Comparison of ENCODE assay signal across 20 cellular contexts in the genomic region with DNA sequence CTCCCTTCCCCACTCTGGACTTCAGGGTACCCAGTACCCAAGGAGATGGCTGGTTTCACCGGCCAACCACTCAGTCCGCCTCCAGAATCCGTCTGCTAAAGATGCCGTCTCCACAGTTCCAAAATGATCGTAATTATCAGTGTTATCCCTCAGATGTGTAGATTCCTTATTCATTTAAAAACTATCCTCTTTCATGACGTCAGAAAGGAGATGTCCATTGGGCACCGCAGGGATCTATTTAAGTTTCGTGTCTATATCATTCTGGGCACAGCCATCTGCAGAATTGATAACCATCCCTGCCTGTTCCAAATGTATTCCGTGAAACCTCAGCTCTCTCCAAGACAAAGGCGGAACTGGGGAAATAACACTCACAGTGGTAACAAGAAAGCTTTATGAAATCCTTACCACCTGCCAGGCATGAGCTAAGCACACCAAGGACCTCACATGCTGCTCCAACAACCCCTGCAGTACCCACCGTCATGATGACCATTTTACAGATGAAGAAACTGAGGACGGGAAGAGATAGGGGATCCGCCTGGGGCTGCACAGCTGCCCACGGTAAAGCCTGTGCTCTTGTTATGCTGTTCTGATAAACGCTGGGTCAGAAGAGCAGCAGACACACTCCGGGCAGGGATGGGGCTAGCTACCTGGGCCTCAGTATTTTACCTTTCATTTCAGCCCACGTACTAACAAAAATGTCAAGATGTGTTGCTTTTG.
DNase-seq lines count a peak whose midpoint lies in the region; ATAC-seq and TF ChIP-seq lines count a peak whose summit lies in the region.
"Had no signal": no experiment of that assay in that cellular context is flagged by ENCODE, and none has a peak within 500 bp of the region (broad histone marks: within the 10 kb centered on the region; RNA-seq: fewer than 3 reads in every experiment).

No MANE protein-coding gene starts in this region.

- no peaks in the 10 kb centered on the region for H3K27me3 ChIP-seq in CD8-positive, alpha-beta T cell (ENCODE audit: insufficient read depth, low read length)
- H3K27me3 ChIP-seq in stomach: peaks cover 0 to 2% (median 0%) of the 10 kb centered on the region in 3 donors
- H3K27me3 ChIP-seq: Peyer's patch, spleen had no signal

- no peaks in the 10 kb centered on the region for H3K9me3 ChIP-seq in CD8-positive, alpha-beta T cell (ENCODE audit: low read length)
- H3K9me3 ChIP-seq in stomach: no peaks in the 10 kb centered on the region
- H3K9me3 ChIP-seq: A549, Peyer's patch, spleen had no signal

- intact Hi-C loops in CD8-positive, alpha-beta T cell (cut with DNase I, micrococcal nuclease): loop anchor here in 1 of 2 experiments (5.0 to 10.0 kb wide), 4 partner anchors 233 to 1577 kb away; no protein-coding TSS in a partner anchor
- intact Hi-C loops in activated T-helper 2 cell treated with anti-CD3 and anti-CD28 coated beads, Interferon-gamma antibody, Interleukin-2, Interleukin-4, amounts not matched to agents 10 μg/mL and 5 μg/mL and 100 μg/mL, durations not matched to agents 14 hours and 24 hours and 36 hours (cut with micrococcal nuclease): loop anchor here (10.0 kb wide), 1 partner anchor 1727 kb away; no protein-coding TSS in a partner anchor
- intact Hi-C loops in natural killer cell (cut with micrococcal nuclease): no loop called here
- intact Hi-C loops in stomach (cut with DNase I; ENCODE audit: low total_unique reads): no loop called here

- peaks cover 99% of the 10 kb centered on the region for H3K4me1 Mint-ChIP-seq in activated CD4-positive, alpha-beta T cell treated with anti-CD3 and anti-CD28 coated beads, Interleukin-2, amount 10 ng/mL, durations not matched to agents 7 days and 5 days
- peaks cover 98% of the 10 kb centered on the region for H3K4me1 Mint-ChIP-seq in CD8-positive, alpha-beta T cell (ENCODE audit: low read depth)
- H3K4me1 Mint-ChIP-seq in activated T-helper 2 cell treated with anti-CD3 and anti-CD28 coated beads, Interferon-gamma antibody, Interleukin-2, Interleukin-4, amounts not matched to agents 10 μg/mL and 5 μg/mL and 100 μg/mL, durations not matched to agents 14 hours and 24 hours and 36 hours (ENCODE audit: low read depth): peaks cover 78% of the 10 kb centered on the region
- peaks cover 77 to 86% of the 10 kb centered on the region in 2 donors for H3K4me1 Mint-ChIP-seq in natural killer cell
- H3K4me1 Mint-ChIP-seq: B cell had no signal

- no peaks in the 10 kb centered on the region for H3K27me3 Mint-ChIP-seq in activated CD4-positive, alpha-beta T cell treated with anti-CD3 and anti-CD28 coated beads, Interleukin-2, amount 10 ng/mL, durations not matched to agents 7 days and 5 days
- no peaks in the 10 kb centered on the region for H3K27me3 Mint-ChIP-seq in CD8-positive, alpha-beta T cell (ENCODE audit: low read depth)
- no peaks in the 10 kb centered on the region for H3K27me3 Mint-ChIP-seq in activated T-helper 2 cell treated with anti-CD3 and anti-CD28 coated beads, Interferon-gamma antibody, Interleukin-2, Interleukin-4, amounts not matched to agents 10 μg/mL and 5 μg/mL and 100 μg/mL, durations not matched to agents 14 hours and 24 hours and 36 hours (ENCODE audit: low read depth)
- H3K27me3 Mint-ChIP-seq in natural killer cell (ENCODE audit: low read depth in 2 of 2): no peaks in the 10 kb centered on the region
- H3K27me3 Mint-ChIP-seq: B cell had no signal

- ATAC-seq in CD8-positive, alpha-beta T cell: no peak
- ATAC-seq in natural killer cell (no peak), GM18858 (IDR thresholded peaks at IDR 0.05; ENCODE audit: unreplicated experiment) (no peak)
- ATAC-seq: A549 had no signal

- no peak for TF ChIP-seq EP300 in stomach (IDR thresholded peaks at IDR 0.05)

- TF ChIP-seq CTCF in CD8-positive, alpha-beta T cell (IDR thresholded peaks at IDR 0.05): no peak
- TF ChIP-seq CTCF in natural killer cell (IDR thresholded peaks at IDR 0.05): no peak
- no peak for TF ChIP-seq CTCF in stomach (IDR thresholded peaks at IDR 0.05)

- peaks cover 99% of the 10 kb centered on the region for H3K4me1 ChIP-seq in CD8-positive, alpha-beta T cell (ENCODE audit: insufficient read depth, low read length)
- H3K4me1 ChIP-seq in stomach: peaks cover 0 to 7% (median 0%) of the 10 kb centered on the region in 4 donors
- H3K4me1 ChIP-seq: A549 had no signal

- peaks cover 77% of the 10 kb centered on the region for H3K36me3 Mint-ChIP-seq in activated CD4-positive, alpha-beta T cell treated with anti-CD3 and anti-CD28 coated beads, Interleukin-2, amount 10 ng/mL, durations not matched to agents 7 days and 5 days (ENCODE audit: low read depth)
- peaks cover 81% of the 10 kb centered on the region for H3K36me3 Mint-ChIP-seq in CD8-positive, alpha-beta T cell
- peaks cover 55% of the 10 kb centered on the region for H3K36me3 Mint-ChIP-seq in activated T-helper 2 cell treated with anti-CD3 and anti-CD28 coated beads, Interferon-gamma antibody, Interleukin-2, Interleukin-4, amounts not matched to agents 10 μg/mL and 5 μg/mL and 100 μg/mL, durations not matched to agents 14 hours and 24 hours and 36 hours (ENCODE audit: low read depth)
- no peaks in the 10 kb centered on the region for H3K36me3 Mint-ChIP-seq in natural killer cell

- H3K9me3 Mint-ChIP-seq in activated CD4-positive, alpha-beta T cell treated with anti-CD3 and anti-CD28 coated beads, Interleukin-2, amount 10 ng/mL, durations not matched to agents 7 days and 5 days: no peaks in the 10 kb centered on the region
- H3K9me3 Mint-ChIP-seq in CD8-positive, alpha-beta T cell: no peaks in the 10 kb centered on the region
- H3K9me3 Mint-ChIP-seq in activated T-helper 2 cell treated with anti-CD3 and anti-CD28 coated beads, Interferon-gamma antibody, Interleukin-2, Interleukin-4, amounts not matched to agents 10 μg/mL and 5 μg/mL and 100 μg/mL, durations not matched to agents 14 hours and 24 hours and 36 hours: no peaks in the 10 kb centered on the region
- no peaks in the 10 kb centered on the region for H3K9me3 Mint-ChIP-seq in natural killer cell

- H3K4me3 ChIP-seq in CD8-positive, alpha-beta T cell (ENCODE audit: low read depth, low read length): peak overlapping the region; percentile 38
- no peak overlapping the region for H3K4me3 ChIP-seq in stomach
- H3K4me3 ChIP-seq: A549, lung, Peyer's patch, spleen had no signal

- H3K36me3 ChIP-seq in CD8-positive, alpha-beta T cell (ENCODE audit: insufficient read depth, low read length): peaks cover 8% of the 10 kb centered on the region
- H3K36me3 ChIP-seq in stomach: no peaks in the 10 kb centered on the region
- H3K36me3 ChIP-seq: Peyer's patch, spleen had no signal

- CTCF ChIA-PET in activated CD4-positive, alpha-beta T cell treated with anti-CD3 and anti-CD28 coated beads, Interleukin-2, amount 10 ng/mL, durations not matched to agents 7 days and 5 days (lab: Charles Lee): interaction anchor here (0.5 to 1.4 kb wide), 3 partner anchors 20 to 1453 kb away, joined by 3 read pairs; no protein-coding TSS in a partner anchor
- CTCF ChIA-PET in CD8-positive, alpha-beta T cell (lab: Charles Lee): interaction anchor here (0.9 to 1.7 kb wide), 5 partner anchors 9 to 1046 kb away, joined by 3 to 6 read pairs (median 3); no protein-coding TSS in a partner anchor

- POLR2A ChIA-PET in activated CD4-positive, alpha-beta T cell treated with anti-CD3 and anti-CD28 coated beads, Interleukin-2, amount 10 ng/mL, durations not matched to agents 7 days and 5 days (lab: Charles Lee): no interaction called here
- POLR2A ChIA-PET in CD8-positive, alpha-beta T cell (lab: Charles Lee): interaction anchor here (0.7 to 1.6 kb wide), 4 partner anchors 10 to 90 kb away, joined by 3 to 5 read pairs (median 4); partner anchors contain the start of gene BCL11B

- peak overlapping the region; percentile 96 for H3K27ac Mint-ChIP-seq in activated CD4-positive, alpha-beta T cell treated with anti-CD3 and anti-CD28 coated beads, Interleukin-2, amount 10 ng/mL, durations not matched to agents 7 days and 5 days
- H3K27ac Mint-ChIP-seq in CD8-positive, alpha-beta T cell: peak overlapping the region; percentile 90
- peak overlapping the region; percentile 72 for H3K27ac Mint-ChIP-seq in activated T-helper 2 cell treated with anti-CD3 and anti-CD28 coated beads, Interferon-gamma antibody, Interleukin-2, Interleukin-4, amounts not matched to agents 10 μg/mL and 5 μg/mL and 100 μg/mL, durations not matched to agents 14 hours and 24 hours and 36 hours
- H3K27ac Mint-ChIP-seq in natural killer cell: peak overlapping the region; percentile 67 to 76
- H3K27ac Mint-ChIP-seq: B cell had no signal

- WGBS in stomach, 5 donors: 81 to 91% (median 89%) methylated on average over 17 of the region's 17 CpGs

- DNase-seq in activated CD4-positive, alpha-beta T cell treated with anti-CD3 and anti-CD28 coated beads, Interleukin-2, amount 10 ng/mL, durations not matched to agents 7 days and 5 days: no peak
- no peak for DNase-seq in activated CD4-positive, alpha-beta T cell treated with anti-CD3 and anti-CD28 coated beads for 4 hours
- no peak for DNase-seq in CD8-positive, alpha-beta T cell
- DNase-seq in activated T-helper 2 cell treated with anti-CD3 and anti-CD28 coated beads, Interferon-gamma antibody, Interleukin-2, Interleukin-4, amounts not matched to agents 10 μg/mL and 5 μg/mL and 100 μg/mL, durations not matched to agents 14 hours and 24 hours and 36 hours (ENCODE audit: low spot score): no peak
- DNase-seq in natural killer cell (no peak), hippocampal formation (lab: John Stamatoyannopoulos, UW) (no peak), stomach (no peak)
- DNase-seq: EL; kidney; NCI-H146; NCI-H2171; NCI-H524 treated with DMSO at 0.1 percent for 48 hours; Peyer's patch; spleen; stimulated activated CD4-positive, alpha-beta T cell treated with anti-CD3 and anti-CD28 coated beads, Interleukin-4, amount 100 ng/mL, for 1 hour; trophoblast cell had no signal

- TF ChIP-seq POLR2A in stomach (IDR thresholded peaks at IDR 0.05): no peak

- H3K27ac ChIP-seq in CD8-positive, alpha-beta T cell (ENCODE audit: low read depth, low read length): peak overlapping the region; percentile 40
- no peak overlapping the region for H3K27ac ChIP-seq in stomach
- H3K27ac ChIP-seq: A549, Peyer's patch had no signal

- H3K4me3 Mint-ChIP-seq in activated CD4-positive, alpha-beta T cell treated with anti-CD3 and anti-CD28 coated beads, Interleukin-2, amount 10 ng/mL, durations not matched to agents 7 days and 5 days: peak overlapping the region; percentile 17
- H3K4me3 Mint-ChIP-seq in CD8-positive, alpha-beta T cell: peak overlapping the region; percentile 54
- no peak overlapping the region for H3K4me3 Mint-ChIP-seq in activated T-helper 2 cell treated with anti-CD3 and anti-CD28 coated beads, Interferon-gamma antibody, Interleukin-2, Interleukin-4, amounts not matched to agents 10 μg/mL and 5 μg/mL and 100 μg/mL, durations not matched to agents 14 hours and 24 hours and 36 hours (ENCODE audit: low read depth)
- H3K4me3 Mint-ChIP-seq in natural killer cell: no peak overlapping the region
- H3K4me3 Mint-ChIP-seq: B cell had no signal

Comparison
In these comparisons a context has a peak if more than half of its experiments do, and no peak if none do; other contexts are left out.
1. H3K4me3 Mint-ChIP-seq: peak in activated CD4-positive, alpha-beta T cell treated with anti-CD3 and anti-CD28 coated beads, Interleukin-2, amount 10 ng/mL, durations not matched to agents 7 days and 5 days (single experiment) and CD8-positive, alpha-beta T cell (single experiment); none in activated T-helper 2 cell treated with anti-CD3 and anti-CD28 coated beads, Interferon-gamma antibody, Interleukin-2, Interleukin-4, amounts not matched to agents 10 μg/mL and 5 μg/mL and 100 μg/mL, durations not matched to agents 14 hours and 24 hours and 36 hours (single experiment) and natural killer cell (single experiment).
2. Peak in every context shown above with its lines, with median percentiles within 50 percentile points of each other: H3K27ac Mint-ChIP-seq.